Comparison of ENCODE assay signal across 11 cellular contexts in genomic region chr7:6059941-6060340, GRCh38. TPM values are rescaled to one million over a fixed set of nuclear protein-coding genes. Genes with fewer than 3 reads are reported as not detected.
DNase-seq lines count a peak whose midpoint lies in the region; ATAC-seq and TF ChIP-seq lines count a peak whose summit lies in the region.
"Not testable (repeated sequence)": the region's sequence is repeated elsewhere in the genome, so short reads cannot be mapped to it uniquely, and the experiment has no call there.
"Had no signal": no experiment of that assay in that cellular context is flagged by ENCODE, and none has a peak within 500 bp of the region (broad histone marks: within the 10 kb centered on the region; RNA-seq: fewer than 3 reads in every experiment).

No MANE protein-coding gene starts in this region.

- H3F3A ChIP-seq in PC-9 (ENCODE audit: insufficient read depth, low read depth): peaks cover 14% of the 10 kb centered on the region

- not testable (repeated sequence) for H3K9me3 Mint-ChIP-seq in activated naive CD8-positive, alpha-beta T cell treated with anti-CD3 and anti-CD28 coated beads for 36 hours; effector memory CD8-positive, alpha-beta T cell; natural killer cell

- H3K4me3 Mint-ChIP-seq in activated naive CD8-positive, alpha-beta T cell treated with anti-CD3 and anti-CD28 coated beads for 36 hours: peak overlapping the region; percentile 93
- peak overlapping the region; percentile 92 to 93 for H3K4me3 Mint-ChIP-seq in effector memory CD8-positive, alpha-beta T cell
- peak overlapping the region; percentile 99 for H3K4me3 Mint-ChIP-seq in natural killer cell

- H3K9me2 ChIP-seq in PC-9 (ENCODE audit: insufficient read depth): not testable (repeated sequence)

- H3K36me3 Mint-ChIP-seq in activated naive CD8-positive, alpha-beta T cell treated with anti-CD3 and anti-CD28 coated beads for 36 hours; natural killer cell: not testable (repeated sequence)
- H3K36me3 Mint-ChIP-seq in effector memory CD8-positive, alpha-beta T cell (ENCODE audit: insufficient read depth): peaks cover 25% of the 10 kb centered on the region

- not testable (repeated sequence) for H3K27me3 ChIP-seq in BLaER1 treated with 17β-estradiol and CSF1 and Interleukin-3, amounts not matched to agents 10 nM and 100 nM; PC-9 (ENCODE audit: insufficient read depth, low read depth); WERI-Rb-1 (ENCODE audit: insufficient read depth, low read depth, severe bottlenecking); psoas muscle (ENCODE audit: insufficient read depth in 3 of 3, low read length in 2 of 3)

- H3K9ac ChIP-seq in BLaER1 treated with 17β-estradiol and CSF1 and Interleukin-3, amounts not matched to agents 10 nM and 100 nM: not testable (repeated sequence)

- intact Hi-C loops in PC-9 (cut with micrococcal nuclease; ENCODE audit: unreplicated experiment); natural killer cell (cut with micrococcal nuclease); psoas muscle (cut with DNase I): not testable (repeated sequence)

- H3K27ac Mint-ChIP-seq in activated naive CD8-positive, alpha-beta T cell treated with anti-CD3 and anti-CD28 coated beads for 36 hours; effector memory CD8-positive, alpha-beta T cell; natural killer cell: not testable (repeated sequence)

- H3K4me1 ChIP-seq in BLaER1 treated with 17β-estradiol and CSF1 and Interleukin-3, amounts not matched to agents 10 nM and 100 nM: peaks cover 16 to 21% (median 18%) of the 10 kb centered on the region in 10 experiments
- H3K4me1 ChIP-seq in PC-9 (replicated peaks; ENCODE audit: insufficient read depth) (peaks cover 16% of the 10 kb centered on the region), psoas muscle (peaks cover 12% of the 10 kb centered on the region)

- peak overlapping the region in 7 of 11 experiments; percentile 74 to 91 (median 88); a peak in 4 of 22 replicates for H3K4me2 ChIP-seq in BLaER1 treated with 17β-estradiol and CSF1 and Interleukin-3, amounts not matched to agents 10 nM and 100 nM
- peak overlapping the region; percentile 80 for H3K4me2 ChIP-seq in PC-9

- POLR2A ChIA-PET in PC-9 (lab: Charles Lee; ENCODE audit: unreplicated experiment): not testable (repeated sequence)

- peaks cover 15% of the 10 kb centered on the region for H3K4me1 Mint-ChIP-seq in activated naive CD8-positive, alpha-beta T cell treated with anti-CD3 and anti-CD28 coated beads for 36 hours
- peaks cover 14 to 21% of the 10 kb centered on the region in 2 donors for H3K4me1 Mint-ChIP-seq in effector memory CD8-positive, alpha-beta T cell (ENCODE audit: low read depth in 2 of 2)
- peaks cover 14 to 22% of the 10 kb centered on the region in 2 donors for H3K4me1 Mint-ChIP-seq in natural killer cell

- CTCF ChIA-PET in PC-9 (lab: Charles Lee): not testable (repeated sequence)

- not testable (repeated sequence) for H3K27me3 Mint-ChIP-seq in activated naive CD8-positive, alpha-beta T cell treated with anti-CD3 and anti-CD28 coated beads for 36 hours; effector memory CD8-positive, alpha-beta T cell; natural killer cell (ENCODE audit: low read depth in 2 of 2)

- not testable (repeated sequence) for ATAC-seq in effector memory CD8-positive, alpha-beta T cell (replicated peaks); natural killer cell; psoas muscle

- peaks cover 2 to 34% (median 30%) of the 10 kb centered on the region in 11 experiments; a peak in 16 of 22 replicates for H4K20me1 ChIP-seq in BLaER1 treated with 17β-estradiol and CSF1 and Interleukin-3, amounts not matched to agents 10 nM and 100 nM
- peaks cover 21% of the 10 kb centered on the region; the same call in 1 of the 2 replicates for H4K20me1 ChIP-seq in PC-9 (ENCODE audit: insufficient read depth)

- H3K36me3 ChIP-seq in BLaER1 treated with 17β-estradiol and CSF1 and Interleukin-3, amounts not matched to agents 10 nM and 100 nM: peaks cover 3 to 13% (median 7%) of the 10 kb centered on the region in 11 experiments
- H3K36me3 ChIP-seq in PC-9 (ENCODE audit: low read depth); WERI-Rb-1; psoas muscle (ENCODE audit: insufficient read depth in 1 of 2, low read depth in 1 of 2): not testable (repeated sequence)

- peaks cover 39% of the 10 kb centered on the region for H3K79me2 ChIP-seq in PC-9 (ENCODE audit: low read depth)

- H3K9me3 ChIP-seq in BLaER1 treated with 17β-estradiol and CSF1 and Interleukin-3, amounts not matched to agents 10 nM and 100 nM (replicated peaks in 1 of 11); PC-9 (ENCODE audit: insufficient read depth, low read depth); WERI-Rb-1 (ENCODE audit: severe bottlenecking); psoas muscle: not testable (repeated sequence)

- not testable (repeated sequence) for H3K4me3 ChIP-seq in BLaER1 treated with 17β-estradiol and CSF1 and Interleukin-3, amounts not matched to agents 10 nM and 100 nM; WERI-Rb-1 (ENCODE audit: low read depth, low read length)
- peak overlapping the region; percentile 87; the same call in 1 of the 2 replicates for H3K4me3 ChIP-seq in PC-9
- peak overlapping the region; percentile 99 for H3K4me3 ChIP-seq in psoas muscle

- H3K27ac ChIP-seq in BLaER1 treated with 17β-estradiol and CSF1 and Interleukin-3, amounts not matched to agents 10 nM and 100 nM; WERI-Rb-1; psoas muscle: not testable (repeated sequence)
- H3K27ac ChIP-seq in PC-9: peak overlapping the region; percentile 88

- H2AFZ ChIP-seq in PC-9: 0 out of 2 replicates have a peak overlapping the region, but pooled peaks have one; percentile 95

- BruUV-seq in PC-9 (replicated peaks; lab: Mats Ljungman, UMichigan): not testable (repeated sequence)

- TF ChIP-seq CTCF in PC-9 (conservative IDR thresholded peaks at IDR 0.05); WERI-Rb-1 (IDR thresholded peaks at IDR 0.05; ENCODE audit: low read depth, low read length); natural killer cell (IDR thresholded peaks at IDR 0.05); psoas muscle (IDR thresholded peaks at IDR 0.05): not testable (repeated sequence)

- 85 to 96% (median 94%) methylated on average over 11 of the region's 11 CpGs for WGBS in psoas muscle, 3 donors

- not testable (repeated sequence) for DNase-seq in PC-9; activated naive CD8-positive, alpha-beta T cell treated with anti-CD3 and anti-CD28 coated beads for 36 hours; effector memory CD8-positive, alpha-beta T cell; natural killer cell; psoas muscle
- peak; percentile 13 for DNase-seq in WERI-Rb-1

RNA-seq across cellular contexts. Expression of gene EIF2AK1, which starts 1.0 kb away (rescaled TPM):
- total RNA-seq in PC-9 (2021) (202 and 239 TPM in 2 replicates), natural killer cell (10 to 100 TPM; 77.8 to 85.7 (median 85.1) TPM), psoas muscle (10 to 100 TPM; 37.2 to 51.3 (median 44.2) TPM)
- 100 to 1,000 TPM; 107 to 116 TPM for total RNA-seq in activated naive CD8-positive, alpha-beta T cell treated with anti-CD3 and anti-CD28 coated beads for 36 hours
- 10 to 100 TPM; 20.0 to 47.5 (median 29.1) TPM for polyA plus RNA-seq in psoas muscle

RNA-seq across cellular contexts. Expression of gene ANKRD61, which starts 28.8 kb away (rescaled TPM):
- total RNA-seq in PC-9 (2021) (0.37 TPM in 1 of 2 replicates, not detected in the other), natural killer cell (not detected), psoas muscle (under 1 TPM; 0.20 to 0.77 (median 0.36) TPM)
- under 1 TPM in 1 of 2 experiments, not detected in 1; 0.16 TPM for total RNA-seq in activated naive CD8-positive, alpha-beta T cell treated with anti-CD3 and anti-CD28 coated beads for 36 hours
- under 1 TPM in 2 of 3 donors, not detected in 1; 0.13 to 0.75 TPM for polyA plus RNA-seq in psoas muscle
- total RNA-seq: A172; CD8-positive, alpha-beta T cell; HT-29; Right ventricle myocardium inferior had no signal

RNA-seq across cellular contexts. Expression of gene USP42, which starts 44.8 kb away (rescaled TPM):
- total RNA-seq in PC-9 (2021): 17.5 TPM in 2 replicates
- 10 to 100 TPM; 11.9 to 12.9 TPM for total RNA-seq in activated naive CD8-positive, alpha-beta T cell treated with anti-CD3 and anti-CD28 coated beads for 36 hours
- total RNA-seq in natural killer cell: 10 to 100 TPM; 29.4 to 38.3 (median 36.0) TPM
- total RNA-seq in psoas muscle: 1 to 10 TPM; 5.3 to 8.1 (median 5.7) TPM
- 1 to 10 TPM; 2.4 to 5.9 (median 3.3) TPM for polyA plus RNA-seq in psoas muscle

RNA-seq across cellular contexts. Expression of gene AIMP2, which starts 50.9 kb away (rescaled TPM):
- total RNA-seq in PC-9 (2021) (65.1 and 73.8 TPM in 2 replicates), natural killer cell (10 to 100 TPM in 1 of 3 donors, 1 to 10 TPM in 2; 7.2 to 11.1 (median 8.1) TPM), psoas muscle (100 to 1,000 TPM in 1 of 4 donors, 10 to 100 TPM in 3; 78.9 to 131 (median 91.8) TPM)
- total RNA-seq in activated naive CD8-positive, alpha-beta T cell treated with anti-CD3 and anti-CD28 coated beads for 36 hours: 10 to 100 TPM; 83.4 to 84.4 TPM
- 100 to 1,000 TPM; 127 to 184 (median 155) TPM for polyA plus RNA-seq in psoas muscle

RNA-seq across cellular contexts. Expression of gene PMS2, which starts 51.1 kb away (rescaled TPM):
- 30.4 and 32.1 TPM in 2 replicates for total RNA-seq in PC-9 (2021)
- total RNA-seq in activated naive CD8-positive, alpha-beta T cell treated with anti-CD3 and anti-CD28 coated beads for 36 hours: 10 to 100 TPM; 25.8 to 27.3 TPM
- total RNA-seq in natural killer cell: 10 to 100 TPM; 13.2 to 17.3 (median 15.6) TPM
- 1 to 10 TPM; 3.7 to 7.5 (median 6.4) TPM for total RNA-seq in psoas muscle
- polyA plus RNA-seq in psoas muscle: 10 to 100 TPM in 1 of 3 donors, 1 to 10 TPM in 2; 3.4 to 11.1 (median 4.4) TPM
